16 cellular contexts compared by ENCODE assay signal in the genomic region with DNA sequence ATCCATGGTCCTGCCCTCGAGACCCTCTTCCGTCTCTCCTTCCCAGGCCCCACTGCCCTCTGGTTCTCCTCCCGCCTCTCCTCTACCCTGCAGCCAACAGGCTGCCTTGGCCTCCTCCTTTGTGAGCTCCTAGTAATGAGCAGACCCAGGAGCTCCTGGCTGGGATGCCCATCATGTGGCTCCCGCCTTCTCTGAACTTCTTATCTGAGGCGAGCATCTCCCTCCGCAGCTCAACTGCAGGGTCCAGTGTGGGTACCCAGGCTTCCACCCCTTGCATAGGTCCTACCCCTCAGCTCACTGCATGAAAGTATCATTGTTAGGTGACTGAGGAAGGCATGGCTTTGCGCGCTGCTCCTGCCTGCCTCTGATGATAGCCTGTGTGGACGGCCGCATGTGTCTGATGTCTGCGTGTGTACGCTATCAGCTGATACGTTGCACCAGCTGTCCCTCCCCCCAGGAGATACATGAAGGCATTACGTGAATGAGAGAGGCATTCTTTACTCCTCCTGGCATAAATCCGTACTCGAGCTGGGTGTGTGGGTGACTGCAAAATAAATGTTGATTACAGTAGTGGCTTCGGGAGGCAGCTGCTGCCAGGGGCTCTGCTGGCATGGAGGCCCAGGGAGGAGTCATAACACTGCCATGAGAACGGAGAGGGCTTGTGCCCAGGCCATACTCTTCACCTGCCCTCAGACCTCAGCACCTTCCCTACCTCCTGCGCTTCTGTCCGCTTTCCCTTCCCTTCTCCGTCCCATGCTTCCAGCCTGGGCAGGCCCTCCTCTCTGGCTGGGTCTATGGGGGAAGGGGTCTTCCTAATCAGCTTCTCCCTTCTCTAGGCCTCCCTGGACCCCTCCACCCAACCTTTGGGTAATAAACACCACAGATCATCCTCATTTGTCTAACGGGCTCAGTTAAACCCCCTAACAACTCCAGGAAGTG. TPM values are rescaled to one million over a fixed set of nuclear protein-coding genes. Genes with fewer than 3 reads are reported as not detected.
DNase-seq lines count a peak whose midpoint lies in the region; ATAC-seq and TF ChIP-seq lines count a peak whose summit lies in the region.
"Had no signal": no experiment of that assay in that cellular context is flagged by ENCODE, and none has a peak within 500 bp of the region (broad histone marks: within the 10 kb centered on the region; RNA-seq: fewer than 3 reads in every experiment).

No MANE protein-coding gene starts in this region.

- H2AFZ ChIP-seq in H9 (ENCODE audit: low read length): no peak overlapping the region
- no peak overlapping the region for H2AFZ ChIP-seq in neural progenitor cell (replicated peaks)
- H2AFZ ChIP-seq in OCI-LY7 (ENCODE audit: low read length): no peak overlapping the region

- intact Hi-C loops in CD4-positive, alpha-beta memory T cell (cut with micrococcal nuclease): no loop called here
- intact Hi-C loops in dendritic cell treated with granulocyte-macrophage colony-stimulating factor and Interleukin-4, amounts not matched to agents 40 ng/mL and 50 ng/mL, for 4 days (cut with micrococcal nuclease): no loop called here
- intact Hi-C loops in OCI-LY7 (cut with micrococcal nuclease; ENCODE audit: unreplicated experiment): no loop called here

- H3K36me3 ChIP-seq in CD4-positive, alpha-beta memory T cell (ENCODE audit: insufficient read depth, low read length): no peaks in the 10 kb centered on the region
- H3K36me3 ChIP-seq in neural progenitor cell (no peaks in the 10 kb centered on the region), OCI-LY7 (ENCODE audit: insufficient read depth, low read length) (no peaks in the 10 kb centered on the region)

- H3K9ac ChIP-seq in H9 (ENCODE audit: extremely low read depth, insufficient read length, low read length): no peak overlapping the region
- no peak overlapping the region for H3K9ac ChIP-seq in neural progenitor cell

- no CpG with 5 or more reads among the region's 22 CpGs for WGBS in H9 (ENCODE audit: extremely low coverage, insufficient read length, low lambda C conversion rate)

- H3K4me2 ChIP-seq in H9 (ENCODE audit: insufficient read depth, insufficient read length, low read length): no peak overlapping the region
- H3K4me2 ChIP-seq in neural progenitor cell: no peak overlapping the region
- H3K4me2 ChIP-seq in OCI-LY7 (ENCODE audit: low read length): no peak overlapping the region

- H3K79me1 ChIP-seq in H9 (ENCODE audit: insufficient read depth, low read depth, low read length, poor library complexity, severe bottlenecking): no peaks in the 10 kb centered on the region

- no peak overlapping the region for H3K4me3 ChIP-seq in CD4-positive, alpha-beta memory T cell (ENCODE audit: low read length in 2 of 2)
- H3K4me3 ChIP-seq in neural progenitor cell (no peak overlapping the region), OCI-LY7 (ENCODE audit: low read depth, low read length, poor library complexity, severe bottlenecking) (no peak overlapping the region)

- H2BK15ac ChIP-seq in H9 (ENCODE audit: low read depth, low read length): no peak overlapping the region

- H3K23ac ChIP-seq in H9 (ENCODE audit: insufficient read length, low read depth, low read length): no peak overlapping the region

- H4K5ac ChIP-seq in H9 (ENCODE audit: insufficient read length, low read depth, low read length): no peak overlapping the region

- no peaks in the 10 kb centered on the region for H3K9me2 ChIP-seq in OCI-LY7 (ENCODE audit: insufficient read depth, low read length)

- no peak overlapping the region for H2BK20ac ChIP-seq in H9 (ENCODE audit: low read depth, low read length, poor library complexity, severe bottlenecking)

- H3K9me3 Mint-ChIP-seq in CD4-positive, alpha-beta memory T cell: peaks cover 0 to 3% (median 0%) of the 10 kb centered on the region in 8 donors
- H3K9me3 Mint-ChIP-seq in H9 (no peaks in the 10 kb centered on the region), neural progenitor cell (no peaks in the 10 kb centered on the region)
- no peaks in the 10 kb centered on the region for H3K9me3 Mint-ChIP-seq in dendritic cell treated with granulocyte-macrophage colony-stimulating factor and Interleukin-4, amounts not matched to agents 40 ng/mL and 50 ng/mL, for 4 days
- H3K9me3 Mint-ChIP-seq: effector memory CD8-positive, alpha-beta T cell had no signal

- H3K27ac ChIP-seq in CD4-positive, alpha-beta memory T cell (ENCODE audit: low read depth, low read length): no peak overlapping the region
- H3K27ac ChIP-seq in H9 (ENCODE audit: insufficient read length, low read depth, low read length) (no peak overlapping the region), neural progenitor cell (no peak overlapping the region), substantia nigra (ENCODE audit: low read depth, low read length, poor library complexity, severe bottlenecking) (no peak overlapping the region), OCI-LY7 (ENCODE audit: low read depth, low read length, poor library complexity, severe bottlenecking) (no peak overlapping the region)

- H3K27me3 ChIP-seq in CD4-positive, alpha-beta memory T cell (ENCODE audit: insufficient read depth, low read length): no peaks in the 10 kb centered on the region
- H3K27me3 ChIP-seq in H9 (ENCODE audit: insufficient read depth, low read length): no peaks in the 10 kb centered on the region
- H3K27me3 ChIP-seq in neural progenitor cell: no peaks in the 10 kb centered on the region

- H4K8ac ChIP-seq in H9 (replicated peaks; ENCODE audit: insufficient read length, low read depth, low read length): no peak overlapping the region

- peaks cover 0 to 2% of the 10 kb centered on the region in 2 donors for H3K36me3 Mint-ChIP-seq in CD4-positive, alpha-beta memory T cell
- H3K36me3 Mint-ChIP-seq in H9 (ENCODE audit: insufficient read depth in 1 of 3, low read depth in 3 of 3) (no peaks in the 10 kb centered on the region; a peak in 1 of 7 replicates), neural progenitor cell (peaks cover 3% of the 10 kb centered on the region)
- H3K36me3 Mint-ChIP-seq in dendritic cell treated with granulocyte-macrophage colony-stimulating factor and Interleukin-4, amounts not matched to agents 40 ng/mL and 50 ng/mL, for 4 days (ENCODE audit: low read depth): peaks cover 75% of the 10 kb centered on the region

- H3F3A ChIP-seq in neural progenitor cell (ENCODE audit: low read depth): peaks cover 11% of the 10 kb centered on the region

- H4K91ac ChIP-seq in H9 (ENCODE audit: insufficient read length, low read depth, low read length): no peak overlapping the region

- no peak overlapping the region for H2BK12ac ChIP-seq in H9 (ENCODE audit: insufficient read length, low read depth, low read length)

- no peak overlapping the region for H3T11ph ChIP-seq in H9 (ENCODE audit: low read length)

- no peaks in the 10 kb centered on the region for H3K27me3 Mint-ChIP-seq in CD4-positive, alpha-beta memory T cell
- H3K27me3 Mint-ChIP-seq in H9 (ENCODE audit: low read depth) (no peaks in the 10 kb centered on the region), neural progenitor cell (ENCODE audit: insufficient read depth, low read depth) (no peaks in the 10 kb centered on the region)
- H3K27me3 Mint-ChIP-seq in dendritic cell treated with granulocyte-macrophage colony-stimulating factor and Interleukin-4, amounts not matched to agents 40 ng/mL and 50 ng/mL, for 4 days: no peaks in the 10 kb centered on the region
- H3K27me3 Mint-ChIP-seq: effector memory CD8-positive, alpha-beta T cell had no signal

- H3K4me1 ChIP-seq in CD4-positive, alpha-beta memory T cell (ENCODE audit: insufficient read depth, low read length): peaks cover 5% of the 10 kb centered on the region
- H3K4me1 ChIP-seq in H9 (ENCODE audit: insufficient read depth, low read length) (0 out of 2 replicates have a peak, but pooled peaks cover 2% of the 10 kb centered on the region), neural progenitor cell (peaks cover 15% of the 10 kb centered on the region), OCI-LY7 (ENCODE audit: insufficient read depth, low read length, poor library complexity, severe bottlenecking) (peaks cover 37% of the 10 kb centered on the region)

- no peak for DNase-seq in CD4-positive, alpha-beta memory T cell
- DNase-seq in H9 (no peak), neural progenitor cell (ENCODE audit: low spot score) (no peak), substantia nigra (lab: John Stamatoyannopoulos, UW) (no peak), OCI-LY7 (ENCODE audit: low spot score) (no peak)
- DNase-seq: activated CD4-positive, alpha-beta T cell treated with anti-CD3 and anti-CD28 coated beads, Interleukin-2, amount 50 U/mL, for 48 hours; cerebellar nuclear complex; DMS79; effector memory CD8-positive, alpha-beta T cell; KG1; left colon; NCI-H1092; NCI-H2171; trophoblast cell had no signal

- no peak for ATAC-seq in GM21723 (IDR thresholded peaks at IDR 0.05; ENCODE audit: unreplicated experiment)
- ATAC-seq: effector memory CD8-positive, alpha-beta T cell; left colon had no signal

- TF ChIP-seq CTCF in H9 (conservative IDR thresholded peaks at IDR 0.05) (no peak), neural progenitor cell (IDR thresholded peaks at IDR 0.05) (no peak), OCI-LY7 (conservative IDR thresholded peaks at IDR 0.05; ENCODE audit: low read length) (no peak)

- CTCF ChIA-PET in CD4-positive, alpha-beta memory T cell (lab: Charles Lee; ENCODE audit: partially characterized antibody): interaction anchor here (1.0 to 1.2 kb wide), 2 partner anchors 15 to 21 kb away, joined by 3 to 4 read pairs; no protein-coding TSS in a partner anchor
- CTCF ChIA-PET in OCI-LY7 (lab: Charles Lee; ENCODE audit: unreplicated experiment): interaction anchor here (1.4 kb wide), 1 partner anchor 34 kb away, joined by 3 read pairs; no protein-coding TSS in a partner anchor

- no TSS peak for BruUV-seq in OCI-LY7 (replicated peaks; lab: Mats Ljungman, UMichigan)

- H2BK5ac ChIP-seq in H9 (ENCODE audit: insufficient read length, low read length): no peak overlapping the region

- peak overlapping the region in 6 of 7 donors; percentile 27 to 83 (median 52) for H3K27ac Mint-ChIP-seq in CD4-positive, alpha-beta memory T cell
- peak overlapping the region in 2 of 3 experiments; percentile 24 to 83; a peak in 4 of 7 replicates for H3K27ac Mint-ChIP-seq in H9
- H3K27ac Mint-ChIP-seq in dendritic cell treated with granulocyte-macrophage colony-stimulating factor and Interleukin-4, amounts not matched to agents 40 ng/mL and 50 ng/mL, for 4 days: peak overlapping the region; percentile 17
- H3K27ac Mint-ChIP-seq in neural progenitor cell: peak overlapping the region; percentile 73

- POLR2A ChIA-PET in CD4-positive, alpha-beta memory T cell (lab: Charles Lee; ENCODE audit: partially characterized antibody): interaction anchor here (0.6 to 1.3 kb wide), 2 partner anchors 9 to 36 kb away, joined by 3 read pairs; no protein-coding TSS in a partner anchor
- POLR2A ChIA-PET in OCI-LY7 (lab: Charles Lee): interaction anchor here (0.6 to 1.0 kb wide), 2 partner anchors 17 to 27 kb away, joined by 3 to 4 read pairs; no protein-coding TSS in a partner anchor

- no peaks in the 10 kb centered on the region for H4K20me1 ChIP-seq in H9 (ENCODE audit: control insufficient read depth, insufficient read depth, insufficient read length)
- peaks cover 26% of the 10 kb centered on the region for H4K20me1 ChIP-seq in neural progenitor cell (ENCODE audit: low read depth)
- H4K20me1 ChIP-seq in OCI-LY7 (ENCODE audit: insufficient read depth, low read length): no peaks in the 10 kb centered on the region

- H2AK5ac ChIP-seq in H9 (ENCODE audit: insufficient read length, low read length): no peak overlapping the region

- peaks cover 11 to 42% (median 19%) of the 10 kb centered on the region in 4 donors for H3K4me1 Mint-ChIP-seq in CD4-positive, alpha-beta memory T cell
- H3K4me1 Mint-ChIP-seq in H9 (peaks cover 16 to 19% of the 10 kb centered on the region in 2 experiments), neural progenitor cell (peaks cover 54% of the 10 kb centered on the region)
- H3K4me1 Mint-ChIP-seq in dendritic cell treated with granulocyte-macrophage colony-stimulating factor and Interleukin-4, amounts not matched to agents 40 ng/mL and 50 ng/mL, for 4 days (ENCODE audit: low read depth): peaks cover 74% of the 10 kb centered on the region

- no peak overlapping the region for H3K18ac ChIP-seq in H9 (ENCODE audit: insufficient read length, low read depth, low read length)

- H2BK120ac ChIP-seq in H9 (ENCODE audit: low read depth, low read length, poor library complexity, severe bottlenecking): no peak overlapping the region

- H3K4ac ChIP-seq in H9 (ENCODE audit: low read depth, low read length): no peak overlapping the region

- H3K14ac ChIP-seq in H9 (ENCODE audit: insufficient read depth, low read length): no peak overlapping the region

- no peaks in the 10 kb centered on the region for H3K9me3 ChIP-seq in CD4-positive, alpha-beta memory T cell (ENCODE audit: control insufficient read depth in 1 of 2, low read length in 2 of 2)
- H3K9me3 ChIP-seq in H9 (ENCODE audit: control insufficient read depth, low read depth, low read length) (no peaks in the 10 kb centered on the region), neural progenitor cell (ENCODE audit: low read depth) (no peaks in the 10 kb centered on the region), OCI-LY7 (ENCODE audit: low read length) (no peaks in the 10 kb centered on the region)

- H3K79me2 ChIP-seq in H9 (ENCODE audit: insufficient read depth, low read length) (no peaks in the 10 kb centered on the region; the same call in 1 of the 2 replicates), neural progenitor cell (ENCODE audit: low read depth) (peaks cover 90% of the 10 kb centered on the region), OCI-LY7 (ENCODE audit: insufficient read depth, low read depth, low read length) (no peaks in the 10 kb centered on the region)

- H3K56ac ChIP-seq in H9 (ENCODE audit: insufficient read length, low read depth, low read length): no peak overlapping the region

- H3K23me2 ChIP-seq in H9 (ENCODE audit: insufficient read length, low read depth, low read length, poor library complexity, severe bottlenecking): no peaks in the 10 kb centered on the region

- H3K4me3 Mint-ChIP-seq in CD4-positive, alpha-beta memory T cell: no peak overlapping the region
- H3K4me3 Mint-ChIP-seq in H9 (no peak overlapping the region), neural progenitor cell (peak overlapping the region; percentile 19)
- no peak overlapping the region for H3K4me3 Mint-ChIP-seq in dendritic cell treated with granulocyte-macrophage colony-stimulating factor and Interleukin-4, amounts not matched to agents 40 ng/mL and 50 ng/mL, for 4 days

RNA-seq across cellular contexts. Expression of gene ZNF710, which starts 48.8 kb away (rescaled TPM):
- total RNA-seq in CD4-positive, alpha-beta memory T cell: 10 to 100 TPM; 19.2 to 19.7 TPM
- polyA plus RNA-seq in CD4-positive, alpha-beta memory T cell: 1 to 10 TPM in 1 of 2 donors, under 1 TPM in 1; 0.10 to 2.7 TPM
- 40.7 and 42.8 TPM in 2 replicates for total RNA-seq in H9 (2021)
- 14.9 and 29.6 TPM in 2 replicates for total RNA-seq in neural progenitor cell (ENCODE audit: low replicate concordance)
- total RNA-seq in OCI-LY7 (2014; rRNA removed; shearing (Covaris generic)): 8.6 and 13.8 TPM in 2 replicates
- 19.0 and 21.9 TPM in 2 replicates for total RNA-seq in OCI-LY7 (2022)

RNA-seq across cellular contexts. Expression of gene IDH2, which starts 52.3 kb away (rescaled TPM):
- total RNA-seq in CD4-positive, alpha-beta memory T cell: 10 to 100 TPM; 41.2 to 43.6 TPM
- 100 to 1,000 TPM; 106 to 139 TPM for polyA plus RNA-seq in CD4-positive, alpha-beta memory T cell
- 57.7 and 62.5 TPM in 2 replicates for total RNA-seq in H9 (2021)
- 93.1 and 134 TPM in 2 replicates for total RNA-seq in neural progenitor cell (ENCODE audit: low replicate concordance)
- 204 and 220 TPM in 2 replicates for total RNA-seq in OCI-LY7 (2014; rRNA removed; shearing (Covaris generic))
- total RNA-seq in OCI-LY7 (2022): 216 and 224 TPM in 2 replicates

Comparison
In these comparisons a context has a peak if more than half of its experiments do, and no peak if none do; other contexts are left out.
1. H3K27ac Mint-ChIP-seq: peak in every context shown above with its lines; median percentile 73 in neural progenitor cell; 54 in H9; 52 in CD4-positive, alpha-beta memory T cell; 17 in dendritic cell treated with granulocyte-macrophage colony-stimulating factor and Interleukin-4, amounts not matched to agents 40 ng/mL and 50 ng/mL, for 4 days.